In genomic region chr9:71692337-71692736, GRCh38 we compare ENCODE assay signal across 14 cellular contexts.
DNase-seq lines count a peak whose midpoint lies in the region; ATAC-seq and TF ChIP-seq lines count a peak whose summit lies in the region.
"Had no signal": no experiment of that assay in that cellular context is flagged by ENCODE, and none has a peak within 500 bp of the region (broad histone marks: within the 10 kb centered on the region; RNA-seq: fewer than 3 reads in every experiment).

No MANE protein-coding gene starts in this region.

- H3K27ac ChIP-seq in fibroblast of lung (ENCODE audit: insufficient read depth, low read length), result no peak overlapping the region
- no peak overlapping the region for H3K27ac ChIP-seq in CD8-positive, alpha-beta memory T cell (ENCODE audit: low read depth, low read length)
- H3K27ac ChIP-seq: sigmoid colon had no signal

- H3K27me3 ChIP-seq in fibroblast of lung (ENCODE audit: control insufficient read depth, insufficient read depth, low read length), result no peaks in the 10 kb centered on the region
- H3K27me3 ChIP-seq in CD8-positive, alpha-beta memory T cell (ENCODE audit: insufficient read depth, low read length, poor library complexity, severe bottlenecking), result no peaks in the 10 kb centered on the region
- H3K27me3 ChIP-seq: sigmoid colon had no signal

- no peak overlapping the region for H3K4me3 Mint-ChIP-seq in nephron
- H3K4me3 Mint-ChIP-seq in CD8-positive, alpha-beta memory T cell, result no peak overlapping the region
- H3K4me3 Mint-ChIP-seq: T-helper 2 cell treated with Interferon-gamma antibody and Interleukin-4, amounts not matched to agents 5 μg/mL and 100 μg/mL, for 36 hours had no signal

- CTCF ChIA-PET in CD8-positive, alpha-beta memory T cell (lab: Charles Lee), result no interaction called here

- peak overlapping the region in 2 of 3 experiments; percentile 6 to 37 for H3K27ac Mint-ChIP-seq in nephron
- H3K27ac Mint-ChIP-seq in CD8-positive, alpha-beta memory T cell, result no peak overlapping the region
- H3K27ac Mint-ChIP-seq: T-helper 2 cell treated with Interferon-gamma antibody and Interleukin-4, amounts not matched to agents 5 μg/mL and 100 μg/mL, for 36 hours had no signal

- TF ChIP-seq CTCF in fibroblast of lung (conservative IDR thresholded peaks at IDR 0.05 in 1 of 2, IDR thresholded peaks at IDR 0.05 in 1 of 2; ENCODE audit: low read depth in 1 of 2, low read length in 2 of 2) (no peak), nephron (IDR thresholded peaks at IDR 0.05; ENCODE audit: unreplicated experiment in 3 of 3) (no peak)

- H3K36me3 Mint-ChIP-seq in nephron (ENCODE audit: low read depth), result peaks cover 46% of the 10 kb centered on the region
- H3K36me3 Mint-ChIP-seq in CD8-positive, alpha-beta memory T cell, result peaks cover 20 to 78% (median 29%) of the 10 kb centered on the region in 3 donors

- H3K4me2 ChIP-seq in fibroblast of lung (ENCODE audit: extremely low read depth, insufficient read depth, low read length), result no peak overlapping the region

- H3K36me3 ChIP-seq in fibroblast of lung (ENCODE audit: control insufficient read depth, insufficient read depth, low read length), result peaks cover 2% of the 10 kb centered on the region
- peaks cover 24% of the 10 kb centered on the region for H3K36me3 ChIP-seq in CD8-positive, alpha-beta memory T cell (ENCODE audit: insufficient read depth, low read length)

- peak; percentile 50 for DNase-seq in CD1c-positive myeloid dendritic cell (ENCODE audit: extremely low spot score)
- DNase-seq in NCI-H1105 treated with DMSO at 0.1 percent for 48 hours (lab: John Stamatoyannopoulos, UW), result peak; percentile 13
- DNase-seq in fibroblast of lung (ENCODE audit: low read depth in 2 of 2), result peak; percentile 21 to 80
- DNase-seq in CD8-positive, alpha-beta memory T cell, result no peak
- DNase-seq: activated CD8-positive, alpha-beta memory T cell treated with anti-CD3 and anti-CD28 coated beads, Interleukin-2, amount 50 U/mL, for 4 hours; DMS53; NCI-H146; sigmoid colon had no signal

- no peaks in the 10 kb centered on the region for H3K9me3 Mint-ChIP-seq in nephron
- H3K9me3 Mint-ChIP-seq in CD8-positive, alpha-beta memory T cell, result no peaks in the 10 kb centered on the region
- H3K9me3 Mint-ChIP-seq: T-helper 2 cell treated with Interferon-gamma antibody and Interleukin-4, amounts not matched to agents 5 μg/mL and 100 μg/mL, for 36 hours had no signal

- no peaks in the 10 kb centered on the region for H4K20me1 ChIP-seq in fibroblast of lung (ENCODE audit: control insufficient read depth, extremely low read depth, insufficient read depth, low read length)

- H3K9me3 ChIP-seq in fibroblast of lung (ENCODE audit: control insufficient read depth, insufficient read depth, low read depth, low read length), result no peaks in the 10 kb centered on the region
- no peaks in the 10 kb centered on the region for H3K9me3 ChIP-seq in CD8-positive, alpha-beta memory T cell (ENCODE audit: low read length)
- H3K9me3 ChIP-seq: sigmoid colon had no signal

- H3K27me3 Mint-ChIP-seq in nephron (ENCODE audit: low read depth), result no peaks in the 10 kb centered on the region
- H3K27me3 Mint-ChIP-seq in CD8-positive, alpha-beta memory T cell, result peaks cover 0 to 1% of the 10 kb centered on the region in 2 donors

- H2AFZ ChIP-seq in fibroblast of lung (ENCODE audit: low read length), result no peak overlapping the region

- peaks cover 6% of the 10 kb centered on the region for H3K4me1 Mint-ChIP-seq in nephron
- peaks cover 0 to 15% (median 10%) of the 10 kb centered on the region in 3 donors for H3K4me1 Mint-ChIP-seq in CD8-positive, alpha-beta memory T cell

- POLR2A ChIA-PET in CD8-positive, alpha-beta memory T cell (lab: Charles Lee), result no interaction called here

- H3K79me2 ChIP-seq in fibroblast of lung (ENCODE audit: control insufficient read depth, insufficient read depth, low read length), result no peaks in the 10 kb centered on the region

- no peaks in the 10 kb centered on the region for H3K4me1 ChIP-seq in fibroblast of lung (ENCODE audit: control insufficient read depth, extremely low read depth, insufficient read depth, low read length)
- no peaks in the 10 kb centered on the region for H3K4me1 ChIP-seq in CD8-positive, alpha-beta memory T cell (ENCODE audit: insufficient read depth, low read length)
- H3K4me1 ChIP-seq: sigmoid colon had no signal

- no peak overlapping the region for H3K9ac ChIP-seq in fibroblast of lung (ENCODE audit: insufficient read depth, low read length)

- H3K4me3 ChIP-seq in fibroblast of lung (replicated peaks in 1 of 4; ENCODE audit: control extremely low read depth in 1 of 4, insufficient read depth in 1 of 4, low read depth in 3 of 4, low read length in 4 of 4), result no peak overlapping the region
- no peak overlapping the region for H3K4me3 ChIP-seq in CD8-positive, alpha-beta memory T cell (ENCODE audit: low read length)
- H3K4me3 ChIP-seq: lung, sigmoid colon had no signal

- no peak for ATAC-seq in GM21619 (IDR thresholded peaks at IDR 0.05; ENCODE audit: unreplicated experiment)
- no peak for ATAC-seq in GM19035 (IDR thresholded peaks at IDR 0.05; ENCODE audit: unreplicated experiment)
- no peak for ATAC-seq in HG03045 (IDR thresholded peaks at IDR 0.05; ENCODE audit: unreplicated experiment)

Comparison
In these comparisons a context has a peak if more than half of its experiments do, and no peak if none do; other contexts are left out.
1. DNase-seq: peak in CD1c-positive myeloid dendritic cell (single experiment), NCI-H1105 treated with DMSO at 0.1 percent for 48 hours (single experiment) and fibroblast of lung (2 of 2); none in CD8-positive, alpha-beta memory T cell (0 of 5).
2. H3K27ac Mint-ChIP-seq: peak in nephron (2 of 3); none in CD8-positive, alpha-beta memory T cell (0 of 8).